In the genomic region with DNA sequence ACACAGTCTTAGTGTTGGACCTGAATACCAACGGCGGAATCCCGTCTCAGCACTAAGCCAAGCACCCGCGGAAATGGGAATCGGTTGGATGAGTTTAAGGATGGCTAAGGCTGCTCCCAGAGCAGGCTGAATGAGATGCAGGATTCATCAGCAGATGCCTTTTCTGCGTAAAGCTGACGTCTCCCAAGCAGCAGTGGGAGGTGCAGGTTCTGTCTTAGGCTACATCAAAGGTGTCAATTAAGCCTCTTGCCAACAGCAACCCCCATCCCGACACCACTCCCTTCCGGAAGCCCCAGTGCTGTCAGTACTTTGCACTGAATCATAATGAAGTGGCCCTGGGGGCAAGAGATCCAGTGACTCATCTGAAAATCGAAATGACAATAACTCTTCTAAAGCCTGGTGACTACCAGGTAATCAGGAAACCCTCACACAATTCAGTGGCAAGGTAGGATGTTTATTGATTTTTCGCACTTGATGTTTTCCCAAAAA, we compare ENCODE assay signal across 9 cellular contexts.
DNase-seq lines count a peak whose midpoint lies in the region; ATAC-seq and TF ChIP-seq lines count a peak whose summit lies in the region.
"Had no signal": no experiment of that assay in that cellular context is flagged by ENCODE, and none has a peak within 500 bp of the region (broad histone marks: within the 10 kb centered on the region; RNA-seq: fewer than 3 reads in every experiment).

No MANE protein-coding gene starts in this region.

- H3K36me3 ChIP-seq in A673 (ENCODE audit: insufficient read depth, low read length, poor library complexity, severe bottlenecking) (no peaks in the 10 kb centered on the region), HAP-1 (replicated peaks) (no peaks in the 10 kb centered on the region), adipocyte (ENCODE audit: control insufficient read depth, insufficient read depth, low read length, severe bottlenecking) (peaks cover 15% of the 10 kb centered on the region)

- intact Hi-C loops in A673 (cut with micrococcal nuclease; ENCODE audit: unreplicated experiment) = no loop called here

- CTCF ChIA-PET in A673 (lab: Charles Lee) = no interaction called here

- no peak overlapping the region for H3K27ac ChIP-seq in A673 (ENCODE audit: low read depth, low read length, poor library complexity, severe bottlenecking)

- H3K4me1 ChIP-seq in A673 (ENCODE audit: insufficient read depth, low read length, poor library complexity, severe bottlenecking) (no peaks in the 10 kb centered on the region), HAP-1 (peaks cover 14% of the 10 kb centered on the region), adipocyte (ENCODE audit: control insufficient read depth, insufficient read depth, low read length) (peaks cover 49% of the 10 kb centered on the region)

- H3K4me3 ChIP-seq in A673 (ENCODE audit: low read depth, low read length, poor library complexity, severe bottlenecking) = no peak overlapping the region
- H3K4me3 ChIP-seq in HAP-1 = no peak overlapping the region
- H3K4me3 ChIP-seq in adipocyte (ENCODE audit: low read length) = no peak overlapping the region

- ATAC-seq in HG03457 (IDR thresholded peaks at IDR 0.05; ENCODE audit: unreplicated experiment) (no peak), HG02885 (IDR thresholded peaks at IDR 0.05; ENCODE audit: poor library complexity, unreplicated experiment) (no peak)

- DNase-seq in A673 (ENCODE audit: low spot score) (peak; percentile 4), HAP-1 (ENCODE audit: low spot score in 2 of 2) (peak; percentile 61 to 75), adipocyte (ENCODE audit: low read depth) (peak; percentile 33), iPS-NIHi7 (ENCODE audit: extremely low spot score) (peak; percentile 84), foreskin melanocyte (no peak)
- DNase-seq in activated effector memory CD4-positive, alpha-beta T cell treated with Interleukin-2 at 50 U/mL for 16 hours = no peak
- DNase-seq: MV-4-11 had no signal

- in situ Hi-C loops in HAP-1 (cut with MboI; ENCODE audit: low sequenced_read_pairs) = no loop called here

- H3K9me3 ChIP-seq in A673 (ENCODE audit: low read depth, low read length, poor library complexity, severe bottlenecking) (no peaks in the 10 kb centered on the region), HAP-1 (no peaks in the 10 kb centered on the region), adipocyte (ENCODE audit: control insufficient read depth, low read length) (no peaks in the 10 kb centered on the region)

- BruUV-seq in A673 (replicated peaks; lab: Mats Ljungman, UMichigan) = no TSS peak

- no peak for TF ChIP-seq CTCF in A673 (conservative IDR thresholded peaks at IDR 0.05; ENCODE audit: low read depth, low read length)

- H3K9ac ChIP-seq in adipocyte (ENCODE audit: low read length) = no peak overlapping the region

- POLR2A ChIA-PET in A673 (lab: Charles Lee; ENCODE audit: low non-redundant PET) = no interaction called here

- no peaks in the 10 kb centered on the region for H3K27me3 ChIP-seq in A673 (replicated peaks; ENCODE audit: insufficient read depth, low read depth, low read length, poor library complexity)
- no peaks in the 10 kb centered on the region for H3K27me3 ChIP-seq in HAP-1 (ENCODE audit: low read depth)
- no peaks in the 10 kb centered on the region for H3K27me3 ChIP-seq in adipocyte (replicated peaks; ENCODE audit: control insufficient read depth, insufficient read depth, low read length)

Comparison
In these comparisons a context has a peak if more than half of its experiments do, and no peak if none do; other contexts are left out.
1. DNase-seq: peak in A673 (single experiment), HAP-1 (2 of 2), adipocyte (single experiment) and iPS-NIHi7 (single experiment); none in foreskin melanocyte (single experiment) and activated effector memory CD4-positive, alpha-beta T cell treated with Interleukin-2 at 50 U/mL for 16 hours (single experiment).